ENCODE assay signal across 16 cellular contexts in the genomic region with DNA sequence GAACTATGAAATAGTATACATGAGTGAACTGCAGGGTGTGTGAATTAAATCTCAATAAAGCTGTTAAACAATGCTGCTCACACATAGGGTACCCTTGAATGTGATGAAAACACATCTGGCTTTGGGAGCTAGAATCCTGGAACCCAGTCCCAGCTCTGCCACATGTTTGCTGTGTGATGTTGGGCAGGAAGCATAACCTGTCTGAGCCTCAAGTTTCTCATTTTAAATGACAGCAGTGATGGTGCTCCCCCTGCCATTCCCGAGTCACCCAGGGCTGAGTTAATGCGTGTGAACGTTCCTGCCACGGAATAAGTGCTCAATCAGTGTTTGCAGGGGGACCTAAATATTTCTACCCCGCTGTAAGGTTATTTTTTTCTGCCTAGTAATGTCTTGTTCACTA. TPM values are rescaled to one million over a fixed set of nuclear protein-coding genes. Genes with fewer than 3 reads are reported as not detected.
A peak's percentile ranks its signal among the peaks of the same experiment; 100 is the strongest.
DNase-seq lines count a peak whose midpoint lies in the region; ATAC-seq and TF ChIP-seq lines count a peak whose summit lies in the region.
"Had no signal": no experiment of that assay in that cellular context is flagged by ENCODE, and none has a peak within 500 bp of the region (broad histone marks: within the 10 kb centered on the region; RNA-seq: fewer than 3 reads in every experiment).

No MANE protein-coding gene starts in this region.

- ATAC-seq in HG03469 (IDR thresholded peaks at IDR 0.05; ENCODE audit: unreplicated experiment) (no peak), GM18867 (IDR thresholded peaks at IDR 0.05; ENCODE audit: unreplicated experiment) (no peak)
- ATAC-seq: HCT116 had no signal

- CTCF ChIA-PET in AG04450 (lab: Charles Lee), result no interaction called here
- CTCF ChIA-PET in RWPE1 (lab: Yijun Ruan, JAX), result interaction anchor here (0.5 kb wide), 1 partner anchor 77 kb away, joined by 4 read pairs; no protein-coding TSS in a partner anchor

- TF ChIP-seq CTCF in AG04450 (IDR thresholded peaks at IDR 0.05; ENCODE audit: low read depth, low read length), result no peak
- no peak for TF ChIP-seq CTCF in RWPE1 (conservative IDR thresholded peaks at IDR 0.05; ENCODE audit: low read depth)
- TF ChIP-seq CTCF in nephron (IDR thresholded peaks at IDR 0.05; ENCODE audit: unreplicated experiment in 3 of 3), result no peak

- no peak overlapping the region for H3K4me3 ChIP-seq in AG04450 (ENCODE audit: low read depth, low read length)

- POLR2A ChIA-PET in AG04450 (lab: Yijun Ruan, JAX), result interaction anchor here (0.7 kb wide), 1 partner anchor 25 kb away, joined by 4 read pairs; no protein-coding TSS in a partner anchor
- POLR2A ChIA-PET in RWPE1 (lab: Yijun Ruan, JAX; ENCODE audit: low non-redundant PET), result no interaction called here

- H3K27ac ChIP-seq in AG04450 (ENCODE audit: low read depth, low read length) (peak overlapping the region; percentile 52), RWPE1 (peak overlapping the region; percentile 10; the same call in 1 of the 2 replicates), epithelial cell of prostate (peak overlapping the region; percentile 6)

- intact Hi-C loops in cardiac septum (cut with DNase I), result no loop called here

- no peaks in the 10 kb centered on the region for H3K27me3 ChIP-seq in AG04450 (ENCODE audit: control insufficient read depth, insufficient read depth, low read length)

- H3K9me3 ChIP-seq in AG04450 (ENCODE audit: control insufficient read depth, insufficient read depth, low read length), result no peaks in the 10 kb centered on the region

- H3K4me3 Mint-ChIP-seq in nephron, result no peak overlapping the region

- no peaks in the 10 kb centered on the region for H3K27me3 Mint-ChIP-seq in nephron (ENCODE audit: low read depth)

- peaks cover 5% of the 10 kb centered on the region for H3K4me1 Mint-ChIP-seq in nephron

- peak overlapping the region; percentile 65 to 85 (median 76) for H3K27ac Mint-ChIP-seq in nephron

- DNase-seq in AG04450 (ENCODE audit: low read depth, low spot score) (no peak), RWPE1 (ENCODE audit: low spot score) (no peak), epithelial cell of prostate (ENCODE audit: low read depth, low spot score) (no peak), cardiac septum (ENCODE audit: low spot score) (no peak)
- DNase-seq: C1 segment of cervical spinal cord, GOT3, KG1, NCI-H1417, NCI-H187 treated with DMSO at 0.1 percent for 48 hours, NCI-H345, NCI-H524 treated with DMSO at 0.1 percent for 48 hours, RPMI8226 had no signal

- peaks cover 69% of the 10 kb centered on the region for H3K36me3 Mint-ChIP-seq in nephron (ENCODE audit: low read depth)

- H3K9me3 Mint-ChIP-seq in nephron, result peaks cover 22% of the 10 kb centered on the region

RNA-seq across cellular contexts. Expression of a gene that starts 10.9 kb away (rescaled TPM):
- polyA plus RNA-seq in AG04450 (2011; rRNA removed), result 11.5 and 15.8 TPM in 2 replicates
- 21.9 and 22.1 TPM in 2 replicates for polyA minus RNA-seq in AG04450 (2011; rRNA and poly(A)+ RNA removed)
- 8.7 TPM for total RNA-seq in cardiac septum

RNA-seq across cellular contexts. Expression of a gene that starts 13.6 kb away (rescaled TPM):
- polyA plus RNA-seq in AG04450 (2011; rRNA removed), result 2.1 and 2.9 TPM in 2 replicates
- 7.0 and 7.8 TPM in 2 replicates for polyA minus RNA-seq in AG04450 (2011; rRNA and poly(A)+ RNA removed)
- 1.3 TPM for total RNA-seq in cardiac septum
